In the genomic region with DNA sequence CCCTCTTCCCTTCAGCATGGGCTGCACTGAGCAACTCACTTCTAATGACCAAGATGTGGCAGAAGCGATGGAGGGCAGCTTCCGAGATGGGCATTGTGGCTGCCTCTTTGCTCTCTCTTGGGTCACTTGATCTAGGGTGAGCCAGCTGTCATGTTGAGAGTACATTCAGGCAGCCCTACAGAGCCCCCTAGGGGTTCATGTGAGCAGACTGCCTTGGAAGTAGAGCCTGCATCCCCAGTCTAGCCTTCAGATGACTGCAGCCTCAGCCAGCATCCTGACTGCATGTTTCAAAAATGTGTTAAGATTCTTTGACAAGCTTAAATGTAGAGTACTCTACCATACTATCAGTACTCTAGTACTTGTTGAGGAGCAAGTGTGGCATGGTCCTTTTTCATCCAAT, we compare ENCODE assay signal across 9 cellular contexts.
DNase-seq lines count a peak whose midpoint lies in the region; ATAC-seq and TF ChIP-seq lines count a peak whose summit lies in the region.
"Had no signal": no experiment of that assay in that cellular context is flagged by ENCODE, and none has a peak within 500 bp of the region (broad histone marks: within the 10 kb centered on the region; RNA-seq: fewer than 3 reads in every experiment).

No MANE protein-coding gene starts in this region.

- H3K27ac Mint-ChIP-seq in activated naive CD4-positive, alpha-beta T cell treated with anti-CD3 and anti-CD28 coated beads, Interleukin-2, amount 50 U/mL, for 24 hours, result peak overlapping the region; percentile 95
- peak overlapping the region; percentile 10 to 12 for H3K27ac Mint-ChIP-seq in natural killer cell

- no peaks in the 10 kb centered on the region for H3K27me3 Mint-ChIP-seq in activated naive CD4-positive, alpha-beta T cell treated with anti-CD3 and anti-CD28 coated beads, Interleukin-2, amount 50 U/mL, for 24 hours
- no peaks in the 10 kb centered on the region for H3K27me3 Mint-ChIP-seq in natural killer cell (ENCODE audit: low read depth in 2 of 2)

- H3K36me3 Mint-ChIP-seq in activated naive CD4-positive, alpha-beta T cell treated with anti-CD3 and anti-CD28 coated beads, Interleukin-2, amount 50 U/mL, for 24 hours, result peaks cover 38% of the 10 kb centered on the region
- no peaks in the 10 kb centered on the region for H3K36me3 Mint-ChIP-seq in natural killer cell

- peaks cover 75% of the 10 kb centered on the region for H3K4me1 Mint-ChIP-seq in activated naive CD4-positive, alpha-beta T cell treated with anti-CD3 and anti-CD28 coated beads, Interleukin-2, amount 50 U/mL, for 24 hours
- H3K4me1 Mint-ChIP-seq in natural killer cell, result peaks cover 59 to 60% of the 10 kb centered on the region in 2 donors

- peaks cover 11% of the 10 kb centered on the region for H3K9me3 Mint-ChIP-seq in activated naive CD4-positive, alpha-beta T cell treated with anti-CD3 and anti-CD28 coated beads, Interleukin-2, amount 50 U/mL, for 24 hours
- H3K9me3 Mint-ChIP-seq in natural killer cell, result no peaks in the 10 kb centered on the region

- peak; percentile 73 to 87 (median 77) for ATAC-seq in natural killer cell

- peak; percentile 9 for DNase-seq in NK-92 treated with Interleukin-12 subunit alpha and Interleukin-12 subunit beta, amount 100 ng/mL, for 24 hours (lab: John Stamatoyannopoulos, UW)
- DNase-seq in NK-92 (lab: John Stamatoyannopoulos, UW; ENCODE audit: unreplicated experiment), result no peak
- peak; percentile 37 for DNase-seq in LoVo (ENCODE audit: low spot score)
- DNase-seq in natural killer cell, result no peak
- DNase-seq in amygdala (lab: John Stamatoyannopoulos, UW), result no peak
- DNase-seq in D341Med (ENCODE audit: low spot score), result no peak
- no peak for DNase-seq in Ammon's horn (ENCODE audit: low spot score)
- DNase-seq: NCI-H2107 had no signal

- no peak overlapping the region for H3K4me3 Mint-ChIP-seq in activated naive CD4-positive, alpha-beta T cell treated with anti-CD3 and anti-CD28 coated beads, Interleukin-2, amount 50 U/mL, for 24 hours
- no peak overlapping the region for H3K4me3 Mint-ChIP-seq in natural killer cell

- intact Hi-C loops in natural killer cell (cut with micrococcal nuclease), result no loop called here

- no peak for TF ChIP-seq CTCF in natural killer cell (IDR thresholded peaks at IDR 0.05)

Comparison
In these comparisons a context has a peak if more than half of its experiments do, and no peak if none do; other contexts are left out.
1. DNase-seq: peak in NK-92 treated with Interleukin-12 subunit alpha and Interleukin-12 subunit beta, amount 100 ng/mL, for 24 hours (single experiment) and LoVo (single experiment); none in NK-92 (single experiment), natural killer cell (single experiment), amygdala (0 of 56), D341Med (single experiment) and Ammon's horn (single experiment).